11 cellular contexts compared by ENCODE assay signal in genomic region chr3:151278223-151278622, GRCh38. TPM values are rescaled to one million over a fixed set of nuclear protein-coding genes. Genes with fewer than 3 reads are reported as not detected.
DNase-seq lines count a peak whose midpoint lies in the region; ATAC-seq and TF ChIP-seq lines count a peak whose summit lies in the region.
"Had no signal": no experiment of that assay in that cellular context is flagged by ENCODE, and none has a peak within 500 bp of the region (broad histone marks: within the 10 kb centered on the region; RNA-seq: fewer than 3 reads in every experiment).

TSS of gene P2RY14 (minus strand) at chr3:151278542. CDS start at chr3:151214316, 64,226 bp downstream.

- H3K4me3 Mint-ChIP-seq in effector memory CD8-positive, alpha-beta T cell: peak within 1 kb of the TSS in 1 of 2 donors; percentile 30
- peak within 1 kb of the TSS; percentile 14 for H3K4me3 Mint-ChIP-seq in stimulated activated effector memory CD8-positive, alpha-beta T cell treated with anti-CD3 and anti-CD28 coated beads, Interleukin-12 subunit alpha, Interleukin-12 subunit beta, amount 100 ng/mL, for 72 hours

- no peaks in the 10 kb centered on the region for H3K9me3 Mint-ChIP-seq in effector memory CD8-positive, alpha-beta T cell
- H3K9me3 Mint-ChIP-seq in stimulated activated effector memory CD8-positive, alpha-beta T cell treated with anti-CD3 and anti-CD28 coated beads, Interleukin-12 subunit alpha, Interleukin-12 subunit beta, amount 100 ng/mL, for 72 hours: no peaks in the 10 kb centered on the region

- H3K27me3 Mint-ChIP-seq in effector memory CD8-positive, alpha-beta T cell: no peaks in the 10 kb centered on the region

- DNase-seq in OCI-LY7 (ENCODE audit: low spot score): peak; percentile 20
- no peak for DNase-seq in effector memory CD8-positive, alpha-beta T cell
- no peak for DNase-seq in stimulated activated effector memory CD8-positive, alpha-beta T cell treated with anti-CD3 and anti-CD28 coated beads, Interleukin-12 subunit alpha, Interleukin-12 subunit beta, amount 100 ng/mL, for 72 hours (ENCODE audit: low spot score in 2 of 2)
- DNase-seq in anterior cingulate cortex (lab: John Stamatoyannopoulos, UW): no peak
- DNase-seq in AG20443 (ENCODE audit: low spot score): no peak
- DNase-seq: NCI-H2081, nucleus accumbens, T-helper 9 cell had no signal

- H3K27ac Mint-ChIP-seq in effector memory CD8-positive, alpha-beta T cell: peak within 1 kb of the TSS; percentile 29 to 58
- peak within 1 kb of the TSS; percentile 26 for H3K27ac Mint-ChIP-seq in stimulated activated effector memory CD8-positive, alpha-beta T cell treated with anti-CD3 and anti-CD28 coated beads, Interleukin-12 subunit alpha, Interleukin-12 subunit beta, amount 100 ng/mL, for 72 hours

- ATAC-seq in GM21717 (IDR thresholded peaks at IDR 0.05; ENCODE audit: unreplicated experiment): peak; percentile 30
- peak; percentile 35 for ATAC-seq in effector memory CD8-positive, alpha-beta T cell (replicated peaks)
- peak; percentile 68 for ATAC-seq in stimulated activated effector memory CD8-positive, alpha-beta T cell treated with anti-CD3 and anti-CD28 coated beads, Interleukin-12 subunit alpha, Interleukin-12 subunit beta, amount 100 ng/mL, for 72 hours
- no peak for ATAC-seq in GM19035 (IDR thresholded peaks at IDR 0.05; ENCODE audit: unreplicated experiment)

- H4K20me1 ChIP-seq in OCI-LY7 (ENCODE audit: insufficient read depth, low read length): no peaks in the 10 kb centered on the region

- intact Hi-C loops in OCI-LY7 (cut with micrococcal nuclease; ENCODE audit: unreplicated experiment): loop anchor here (5.0 kb wide), 1 partner anchor 191 kb away; the partner anchor contains the start of gene MED12L

- no peak within 1 kb of the TSS for H3K27ac ChIP-seq in OCI-LY7 (ENCODE audit: low read depth, low read length, poor library complexity, severe bottlenecking)

- no peak for TF ChIP-seq CTCF in OCI-LY7 (conservative IDR thresholded peaks at IDR 0.05; ENCODE audit: low read length)

- no peaks in the 10 kb centered on the region for H3K79me2 ChIP-seq in OCI-LY7 (ENCODE audit: insufficient read depth, low read depth, low read length)

- H3K4me1 Mint-ChIP-seq in effector memory CD8-positive, alpha-beta T cell (ENCODE audit: low read depth in 2 of 2): peaks cover 5 to 15% of the 10 kb centered on the region in 2 donors
- H3K4me1 Mint-ChIP-seq in stimulated activated effector memory CD8-positive, alpha-beta T cell treated with anti-CD3 and anti-CD28 coated beads, Interleukin-12 subunit alpha, Interleukin-12 subunit beta, amount 100 ng/mL, for 72 hours: peaks cover 45% of the 10 kb centered on the region

- CTCF ChIA-PET in OCI-LY7 (lab: Charles Lee; ENCODE audit: unreplicated experiment): interaction anchor here (1.0 to 2.0 kb wide), 2 partner anchors 22 to 50 kb away, joined by 3 to 5 read pairs; no protein-coding TSS in a partner anchor

- H3K4me1 ChIP-seq in OCI-LY7 (ENCODE audit: insufficient read depth, low read length, poor library complexity, severe bottlenecking): peaks cover 42% of the 10 kb centered on the region

- H3K4me2 ChIP-seq in OCI-LY7 (ENCODE audit: low read length): peak within 1 kb of the TSS; percentile 18; the same call in 1 of the 2 replicates

- H3K9me3 ChIP-seq in OCI-LY7 (ENCODE audit: low read length): no peaks in the 10 kb centered on the region

- peak within 1 kb of the TSS; percentile 4; the same call in 1 of the 2 replicates for H2AFZ ChIP-seq in OCI-LY7 (ENCODE audit: low read length)

- BruUV-seq in OCI-LY7 (replicated peaks; lab: Mats Ljungman, UMichigan): no TSS peak

- POLR2A ChIA-PET in OCI-LY7 (lab: Charles Lee): interaction anchor here (0.5 to 2.3 kb wide), 9 partner anchors 8 to 578 kb away, joined by 3 to 9 read pairs (median 3); no protein-coding TSS in a partner anchor

- no peaks in the 10 kb centered on the region; the same call in 1 of the 2 replicates for H3K36me3 ChIP-seq in OCI-LY7 (ENCODE audit: insufficient read depth, low read length)

- H3K9me2 ChIP-seq in OCI-LY7 (ENCODE audit: insufficient read depth, low read length): no peaks in the 10 kb centered on the region

- H3K36me3 Mint-ChIP-seq in effector memory CD8-positive, alpha-beta T cell (ENCODE audit: insufficient read depth): peaks cover 3% of the 10 kb centered on the region
- H3K36me3 Mint-ChIP-seq in stimulated activated effector memory CD8-positive, alpha-beta T cell treated with anti-CD3 and anti-CD28 coated beads, Interleukin-12 subunit alpha, Interleukin-12 subunit beta, amount 100 ng/mL, for 72 hours: no peaks in the 10 kb centered on the region

- no peak within 1 kb of the TSS for H3K4me3 ChIP-seq in OCI-LY7 (ENCODE audit: low read depth, low read length, poor library complexity, severe bottlenecking)

RNA-seq across cellular contexts. Expression of gene P2RY14, which starts in this region (rescaled TPM):
- total RNA-seq in OCI-LY7 (2014; rRNA removed; shearing (Covaris generic)): not detected in 2 replicates
- total RNA-seq in OCI-LY7 (2022): not detected in 2 replicates
- total RNA-seq: glomerular endothelial cell had no signal

Comparison
In these comparisons a context has a peak if more than half of its experiments do, and no peak if none do; other contexts are left out.
1. Peak in DNase-seq and H3K4me2 ChIP-seq in OCI-LY7; RNA of the gene not detected or under 1 TPM.